13 cellular contexts compared by ENCODE assay signal in the genomic region with DNA sequence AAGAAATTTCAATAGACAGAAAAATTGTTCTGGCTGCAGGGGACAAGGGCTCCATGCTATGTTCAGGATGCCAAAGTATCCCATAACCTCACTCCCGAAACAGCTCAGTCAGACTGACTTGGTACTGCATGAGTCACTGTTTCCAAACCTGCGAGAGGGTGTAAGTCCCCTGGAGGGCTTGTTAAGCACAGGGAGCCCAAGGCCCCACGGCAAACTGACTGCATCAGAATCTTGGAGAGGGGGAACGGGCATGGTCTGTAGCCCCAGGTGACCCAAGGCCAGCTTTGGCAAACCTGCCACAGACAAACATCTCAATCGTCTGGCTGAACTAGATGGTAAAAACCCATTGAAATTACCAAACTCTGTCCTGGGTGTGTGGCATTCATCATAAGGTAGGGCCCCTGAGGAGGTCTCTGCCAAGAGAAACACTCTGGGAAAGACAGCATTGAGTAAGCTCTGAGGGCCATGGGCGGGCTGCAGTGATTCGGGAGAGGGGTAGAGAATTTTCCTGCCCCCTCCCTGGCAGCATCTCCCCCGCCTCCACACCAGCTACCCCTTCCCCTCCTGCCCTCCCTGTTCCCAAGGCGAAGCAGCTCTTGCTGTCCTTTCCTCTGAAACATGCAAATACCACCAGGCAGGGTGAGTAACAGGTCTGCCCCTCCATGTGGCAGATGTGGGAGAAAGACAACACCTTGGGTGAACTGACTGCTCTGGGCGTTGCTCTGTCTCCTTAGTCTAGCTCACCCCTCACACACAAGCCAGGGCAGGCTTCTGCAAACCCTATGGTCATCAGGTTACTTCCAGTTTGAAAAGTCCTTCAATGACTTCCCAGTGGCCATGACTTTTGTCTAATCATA.
DNase-seq lines count a peak whose midpoint lies in the region; ATAC-seq and TF ChIP-seq lines count a peak whose summit lies in the region.
"Had no signal": no experiment of that assay in that cellular context is flagged by ENCODE, and none has a peak within 500 bp of the region (broad histone marks: within the 10 kb centered on the region; RNA-seq: fewer than 3 reads in every experiment).

No MANE protein-coding gene starts in this region.

- DNase-seq in Daoy (ENCODE audit: low read depth) (peak; percentile 91), NB4 (ENCODE audit: low read depth) (peak; percentile 26), choroid plexus epithelial cell (ENCODE audit: low read depth) (peak; percentile 86), omental fat pad (ENCODE audit: low spot score) (no peak), NCI-H345 (lab: John Stamatoyannopoulos, UW) (no peak), immature natural killer cell (no peak), NCI-H1092 treated with DMSO at 0.1 percent for 48 hours (lab: John Stamatoyannopoulos, UW) (no peak), NCI-H187 (lab: John Stamatoyannopoulos, UW) (no peak)
- DNase-seq: Caco-2, natural killer cell, Right ventricle myocardium superior had no signal

- no peaks in the 10 kb centered on the region for H3K4me1 Mint-ChIP-seq in immature natural killer cell
- H3K4me1 Mint-ChIP-seq: natural killer cell had no signal

- peak; percentile 53 for ATAC-seq in omental fat pad (ENCODE audit: low FRiP score)
- ATAC-seq: GM12878, K562, natural killer cell had no signal

- H3K36me3 Mint-ChIP-seq in immature natural killer cell: no peaks in the 10 kb centered on the region
- H3K36me3 Mint-ChIP-seq: natural killer cell had no signal

- no peak overlapping the region for H3K4me3 Mint-ChIP-seq in immature natural killer cell
- H3K4me3 Mint-ChIP-seq: natural killer cell had no signal

- H3K4me3 ChIP-seq in NB4 (ENCODE audit: low read depth, low read length) (no peak overlapping the region), choroid plexus epithelial cell (ENCODE audit: low read depth, low read length) (no peak overlapping the region)
- H3K4me3 ChIP-seq: GM12878, K562 had no signal

- peaks cover 3 to 13% (median 4%) of the 10 kb centered on the region in 3 donors for H3K27me3 Mint-ChIP-seq in immature natural killer cell (ENCODE audit: low read depth in 3 of 3)

- TF ChIP-seq POLR2A in NB4 (IDR thresholded peaks at IDR 0.05; ENCODE audit: extremely low read depth, insufficient read length): no peak

- TF ChIP-seq CTCF in NB4 (IDR thresholded peaks at IDR 0.05; ENCODE audit: low read depth, low read length) (no peak), choroid plexus epithelial cell (conservative IDR thresholded peaks at IDR 0.05; ENCODE audit: low read depth, low read length) (no peak), omental fat pad (IDR thresholded peaks at IDR 0.05) (no peak)

- H3K9me3 Mint-ChIP-seq in immature natural killer cell: no peaks in the 10 kb centered on the region
- H3K9me3 Mint-ChIP-seq: natural killer cell had no signal

- H3K27ac Mint-ChIP-seq in immature natural killer cell: no peak overlapping the region
- H3K27ac Mint-ChIP-seq: natural killer cell had no signal

Comparison
In these comparisons a context has a peak if more than half of its experiments do, and no peak if none do; other contexts are left out.
1. DNase-seq: peak in Daoy (single experiment), NB4 (single experiment) and choroid plexus epithelial cell (single experiment); none in omental fat pad (single experiment), NCI-H345 (single experiment), immature natural killer cell (0 of 3), NCI-H1092 treated with DMSO at 0.1 percent for 48 hours (single experiment) and NCI-H187 (0 of 2).